In the genomic region with DNA sequence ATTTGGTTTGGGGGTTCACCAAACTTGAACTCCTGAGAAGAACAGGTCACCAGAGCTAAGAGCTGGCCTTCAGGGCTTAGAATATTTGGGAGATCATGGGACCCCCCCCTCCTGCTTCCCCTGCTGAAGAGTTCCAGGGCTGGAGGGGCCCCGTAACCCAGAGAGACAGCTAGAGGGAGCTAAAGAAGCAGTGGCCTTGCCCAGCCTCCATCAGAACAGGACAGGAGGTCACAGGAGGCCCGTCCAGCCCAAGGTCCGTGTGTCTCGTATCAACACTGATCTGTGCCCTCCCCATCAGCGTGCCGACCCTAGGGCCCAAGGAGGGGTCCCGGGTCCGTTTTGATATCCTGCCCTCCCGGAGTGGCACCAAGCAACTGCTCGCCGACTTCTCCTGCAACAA, we compare ENCODE assay signal across 30 cellular contexts. TPM values are rescaled to one million over a fixed set of nuclear protein-coding genes. Genes with fewer than 3 reads are reported as not detected.
DNase-seq lines count a peak whose midpoint lies in the region; ATAC-seq and TF ChIP-seq lines count a peak whose summit lies in the region.
"Had no signal": no experiment of that assay in that cellular context is flagged by ENCODE, and none has a peak within 500 bp of the region (broad histone marks: within the 10 kb centered on the region; RNA-seq: fewer than 3 reads in every experiment).

No MANE protein-coding gene starts in this region.

- no peaks in the 10 kb centered on the region for H3K36me3 ChIP-seq in H7 (replicated peaks; ENCODE audit: control insufficient read depth, insufficient read depth, low read length)
- H3K36me3 ChIP-seq in OCI-LY3 (replicated peaks; ENCODE audit: low read depth, low read length) = no peaks in the 10 kb centered on the region
- no peaks in the 10 kb centered on the region for H3K36me3 ChIP-seq in esophagus muscularis mucosa
- H3K36me3 ChIP-seq: BE2C, Peyer's patch had no signal

- H3K4me3 ChIP-seq in H7 (ENCODE audit: insufficient read depth, low read depth, low read length) (no peak overlapping the region), OCI-LY3 (ENCODE audit: low read length) (no peak overlapping the region), esophagus muscularis mucosa (no peak overlapping the region)
- H3K4me3 ChIP-seq: GM23248, Peyer's patch, SK-N-MC had no signal

- no peaks in the 10 kb centered on the region for H3K79me2 ChIP-seq in OCI-LY3 (ENCODE audit: low read length)

- H3K9ac ChIP-seq in OCI-LY3 (ENCODE audit: low read length) = no peak overlapping the region
- H3K9ac ChIP-seq: GM23248 had no signal

- H3K27me3 ChIP-seq in H7 (ENCODE audit: control insufficient read depth, insufficient read depth, low read length) (no peaks in the 10 kb centered on the region), OCI-LY3 (ENCODE audit: low read depth, low read length) (0 out of 2 replicates have a peak, but pooled peaks cover 2% of the 10 kb centered on the region), esophagus muscularis mucosa (peaks cover 0 to 15% (median 0%) of the 10 kb centered on the region in 4 donors)
- H3K27me3 ChIP-seq: BE2C, Peyer's patch had no signal

- H3K9me3 ChIP-seq in OCI-LY3 (ENCODE audit: insufficient read depth, low read length) = no peaks in the 10 kb centered on the region
- no peaks in the 10 kb centered on the region for H3K9me3 ChIP-seq in esophagus muscularis mucosa
- H3K9me3 ChIP-seq: BE2C, Peyer's patch had no signal

- H2AFZ ChIP-seq in OCI-LY3 (ENCODE audit: low read depth, low read length) = no peak overlapping the region
- H2AFZ ChIP-seq: GM23248 had no signal

- intact Hi-C loops in esophagus muscularis mucosa (cut with DNase I) = no loop called here

- no peak for TF ChIP-seq EP300 in esophagus muscularis mucosa (IDR thresholded peaks at IDR 0.05)

- TF ChIP-seq CTCF in 22Rv1 (IDR thresholded peaks at IDR 0.05) (0 out of 2 replicates have a peak, but pooled peaks have one; percentile 10), OCI-LY3 (IDR thresholded peaks at IDR 0.05; ENCODE audit: low read depth, low read length) (peak; percentile 32), esophagus muscularis mucosa (IDR thresholded peaks at IDR 0.05) (no peak)

- 71% methylated on average over 2 of the region's 11 CpGs for WGBS in esophagus muscularis mucosa

- H3K4me1 ChIP-seq in OCI-LY3 (ENCODE audit: low read length) (peaks cover 7% of the 10 kb centered on the region), esophagus muscularis mucosa (no peaks in the 10 kb centered on the region)
- H3K4me1 ChIP-seq: BE2C, Peyer's patch had no signal

- H4K20me1 ChIP-seq in OCI-LY3 (ENCODE audit: insufficient read depth, low read length) = no peaks in the 10 kb centered on the region

- no peak overlapping the region for H3K4me2 ChIP-seq in OCI-LY3 (ENCODE audit: low read length)

- no peak for TF ChIP-seq POLR2A in esophagus muscularis mucosa (IDR thresholded peaks at IDR 0.05; ENCODE audit: low read depth)

- DNase-seq in H7 (peak; percentile 67), esophagus muscularis mucosa (ENCODE audit: extremely low spot score) (peak; percentile 82), T1000 (lab: John Stamatoyannopoulos, UW) (no peak)
- DNase-seq: 8988T; ACHN; BE2C; CD4-positive, CD25-positive, alpha-beta regulatory T cell; DMS153; GM23248; KG1; MM.1S; NCI-H1092; NCI-H1417 treated with DMSO at 0.1 percent for 48 hours; NCI-H1694 treated with DMSO at 0.1 percent for 48 hours; NCI-H2081 treated with DMSO at 0.1 percent for 48 hours; NCI-H2171; NCI-H226; NCI-H510A; NCI-H69; Peyer's patch; SHP77 treated with DMSO at 0.1 percent for 48 hours had no signal

- H3K27ac ChIP-seq in 22Rv1 (no peak overlapping the region), OCI-LY3 (ENCODE audit: low read length) (no peak overlapping the region), esophagus muscularis mucosa (replicated peaks in 1 of 4) (no peak overlapping the region)
- H3K27ac ChIP-seq: GM23248, Peyer's patch, SK-N-MC had no signal

- ATAC-seq in HG03565 (IDR thresholded peaks at IDR 0.05; ENCODE audit: unreplicated experiment) (no peak), GM19328 (IDR thresholded peaks at IDR 0.05; ENCODE audit: unreplicated experiment) (no peak), GM21737 (IDR thresholded peaks at IDR 0.05; ENCODE audit: unreplicated experiment) (no peak)

RNA-seq across cellular contexts. Expression of a gene that starts 40.6 kb away (rescaled TPM):
- not detected in 2 replicates for total RNA-seq in H7 (2014; rRNA removed; shearing (Covaris generic))
- not detected for total RNA-seq in esophagus muscularis mucosa
- total RNA-seq: CD4-positive, CD25-positive, alpha-beta regulatory T cell; GM23248; HT1080; OCI-LY7; Peyer's patch; T-helper 1 cell treated with Interleukin-12 subunit alpha and Interleukin-12 subunit beta and Interleukin-4 antibody, amounts not matched to agents 30 ng/mL and 1 ng/mL, for 36 hours had no signal

RNA-seq across cellular contexts. Expression of a gene that starts 44.3 kb away (rescaled TPM):
- total RNA-seq in H7 (2014; rRNA removed; shearing (Covaris generic)) = 0.90 TPM in 1 of 2 replicates, not detected in the other
- under 1 TPM in 1 of 4 donors, not detected in 3; 0.83 TPM for total RNA-seq in esophagus muscularis mucosa
- total RNA-seq: CD4-positive, CD25-positive, alpha-beta regulatory T cell; HT1080; OCI-LY7; T-helper 1 cell treated with Interleukin-12 subunit alpha and Interleukin-12 subunit beta and Interleukin-4 antibody, amounts not matched to agents 30 ng/mL and 1 ng/mL, for 36 hours had no signal

Comparison
In these comparisons a context has a peak if more than half of its experiments do, and no peak if none do; other contexts are left out.
1. CTCF ChIP-seq: peak in 22Rv1 (single experiment) and OCI-LY3 (single experiment); none in esophagus muscularis mucosa (0 of 3).